ENCODE assay signal across 21 cellular contexts in the genomic region with DNA sequence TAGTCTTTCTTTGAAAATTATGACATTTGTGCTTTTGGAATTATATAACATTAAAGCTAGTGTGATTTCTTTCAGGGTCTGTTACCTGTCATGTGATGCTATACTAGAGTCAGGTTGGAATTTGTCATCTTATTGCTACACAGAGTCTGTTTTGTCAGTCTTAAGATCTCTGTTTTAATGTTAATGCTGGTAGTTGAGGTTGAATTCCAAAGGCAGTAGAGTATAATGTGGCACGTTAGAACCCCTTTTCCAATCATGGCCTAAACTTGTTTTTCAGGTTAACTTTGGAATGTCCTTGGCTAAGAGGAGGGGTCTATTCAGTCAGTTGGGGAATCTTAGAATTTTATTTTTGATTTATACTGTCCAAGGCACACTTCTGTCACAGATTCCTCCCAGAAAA.
"Had no signal": no experiment of that assay in that cellular context is flagged by ENCODE, and none has a peak within 500 bp of the region (broad histone marks: within the 10 kb centered on the region; RNA-seq: fewer than 3 reads in every experiment).

No MANE protein-coding gene starts in this region.

- H3K9me3 Mint-ChIP-seq: activated naive CD8-positive, alpha-beta T cell treated with anti-CD3 and anti-CD28 coated beads for 36 hours had no signal

- H3K27ac Mint-ChIP-seq: activated CD4-positive, alpha-beta memory T cell treated with anti-CD3 and anti-CD28 coated beads for 36 hours; activated CD4-positive, alpha-beta T cell treated with anti-CD3 and anti-CD28 coated beads, Interleukin-2, amount 10 ng/mL, durations not matched to agents 7 days and 5 days; activated naive CD4-positive, alpha-beta T cell treated with anti-CD3 and anti-CD28 coated beads, Interleukin-2, amount 10 ng/mL, durations not matched to agents 7 days and 5 days; activated naive CD8-positive, alpha-beta T cell treated with anti-CD3 and anti-CD28 coated beads for 36 hours; activated T-cell treated with anti-CD3 and anti-CD28 coated beads, Interleukin-2, amount 50 U/mL, for 72 hours; activated T-helper 2 cell treated with anti-CD3 and anti-CD28 coated beads, Interferon-gamma antibody, Interleukin-2, Interleukin-4, amounts not matched to agents 10 μg/mL and 5 μg/mL and 100 μg/mL, durations not matched to agents 14 hours and 24 hours and 36 hours; T-helper 17 cell had no signal

- ATAC-seq: activated T-cell treated with anti-CD3 and anti-CD28 coated beads, Interleukin-2, amount 50 U/mL, for 72 hours; T-helper 17 cell had no signal

- H3K4me2 ChIP-seq: PC-9 had no signal

- DNase-seq: activated CD4-positive, alpha-beta memory T cell treated with anti-CD3 and anti-CD28 coated beads for 36 hours; activated CD4-positive, alpha-beta T cell treated with anti-CD3 and anti-CD28 coated beads, Interleukin-2, amount 10 ng/mL, durations not matched to agents 7 days and 5 days; activated CD4-positive, CD25-positive, alpha-beta regulatory T cell; activated CD8-positive, alpha-beta memory T cell treated with anti-CD3 and anti-CD28 coated beads, Interleukin-2, amount 50 U/mL, for 4 hours; activated gamma-delta T cell treated with Interleukin-2 at 50 U/mL for 16 hours; activated naive CD4-positive, alpha-beta T cell treated with anti-CD3 and anti-CD28 coated beads, Interleukin-2, amount 10 ng/mL, durations not matched to agents 7 days and 5 days; activated naive CD8-positive, alpha-beta T cell treated with anti-CD3 and anti-CD28 coated beads for 36 hours; activated T-cell treated with anti-CD3 and anti-CD28 coated beads, Interleukin-2, amount 50 U/mL, for 72 hours; brain microvascular endothelial cell; cerebellar nuclear complex; Karpas-422; NCI-H146; NCI-H187 treated with DMSO at 0.1 percent for 48 hours; NCI-H2081 treated with DMSO at 0.1 percent for 48 hours; NCI-H446; NCI-H524; PC-9; SIG-M5; T-helper 17 cell; T-helper 9 cell had no signal

- H3K4me3 ChIP-seq: PC-9 had no signal

- H3K27me3 Mint-ChIP-seq: activated CD4-positive, alpha-beta memory T cell treated with anti-CD3 and anti-CD28 coated beads for 36 hours; activated CD4-positive, alpha-beta T cell treated with anti-CD3 and anti-CD28 coated beads, Interleukin-2, amount 10 ng/mL, durations not matched to agents 7 days and 5 days; activated naive CD4-positive, alpha-beta T cell treated with anti-CD3 and anti-CD28 coated beads, Interleukin-2, amount 10 ng/mL, durations not matched to agents 7 days and 5 days; activated naive CD8-positive, alpha-beta T cell treated with anti-CD3 and anti-CD28 coated beads for 36 hours; T-helper 17 cell had no signal

- H3K4me1 Mint-ChIP-seq: activated CD4-positive, alpha-beta T cell treated with anti-CD3 and anti-CD28 coated beads, Interleukin-2, amount 10 ng/mL, durations not matched to agents 7 days and 5 days; activated naive CD4-positive, alpha-beta T cell treated with anti-CD3 and anti-CD28 coated beads, Interleukin-2, amount 10 ng/mL, durations not matched to agents 7 days and 5 days; activated naive CD8-positive, alpha-beta T cell treated with anti-CD3 and anti-CD28 coated beads for 36 hours; T-helper 17 cell had no signal

- H3K36me3 Mint-ChIP-seq: activated CD4-positive, alpha-beta memory T cell treated with anti-CD3 and anti-CD28 coated beads for 36 hours; activated naive CD4-positive, alpha-beta T cell treated with anti-CD3 and anti-CD28 coated beads, Interleukin-2, amount 10 ng/mL, durations not matched to agents 7 days and 5 days; activated naive CD8-positive, alpha-beta T cell treated with anti-CD3 and anti-CD28 coated beads for 36 hours had no signal

- H3K4me3 Mint-ChIP-seq: activated CD4-positive, alpha-beta memory T cell treated with anti-CD3 and anti-CD28 coated beads for 36 hours; activated CD4-positive, alpha-beta T cell treated with anti-CD3 and anti-CD28 coated beads, Interleukin-2, amount 10 ng/mL, durations not matched to agents 7 days and 5 days; activated naive CD4-positive, alpha-beta T cell treated with anti-CD3 and anti-CD28 coated beads, Interleukin-2, amount 10 ng/mL, durations not matched to agents 7 days and 5 days; activated naive CD8-positive, alpha-beta T cell treated with anti-CD3 and anti-CD28 coated beads for 36 hours; activated T-cell treated with anti-CD3 and anti-CD28 coated beads, Interleukin-2, amount 50 U/mL, for 72 hours; T-helper 17 cell had no signal

- H3K27me3 ChIP-seq: brain microvascular endothelial cell had no signal

- H2AFZ ChIP-seq: PC-9 had no signal

- H3K36me3 ChIP-seq: brain microvascular endothelial cell had no signal

- H3K27ac ChIP-seq: brain microvascular endothelial cell, PC-9 had no signal
